Comparison of ENCODE assay signal across 19 cellular contexts in genomic region chr17:34842235-34842634, GRCh38.
DNase-seq lines count a peak whose midpoint lies in the region; ATAC-seq, FAIRE-seq and TF ChIP-seq lines count a peak whose summit lies in the region.
"Had no signal": no experiment of that assay in that cellular context is flagged by ENCODE, and none has a peak within 500 bp of the region (broad histone marks: within the 10 kb centered on the region; RNA-seq: fewer than 3 reads in every experiment).

No MANE protein-coding gene starts in this region.

- ATAC-seq in stimulated activated naive CD8-positive, alpha-beta T cell treated with anti-CD3 and anti-CD28 coated beads, Interleukin-15, Interleukin-2, amounts not matched to agents 100 U/mL and 50 U/mL, for 24 hours: no peak
- ATAC-seq in T-helper 17 cell: no peak

- no peak for FAIRE-seq in kidney (lab: Jason Lieb, UNC)
- FAIRE-seq: D721Med, GM12892, GM18507, HepG2 had no signal

- no peaks in the 10 kb centered on the region for H3K36me3 ChIP-seq in kidney (ENCODE audit: control insufficient read depth in 1 of 2, insufficient read depth in 2 of 2, low read length in 2 of 2)
- H3K36me3 ChIP-seq in esophagus squamous epithelium: no peaks in the 10 kb centered on the region
- no peaks in the 10 kb centered on the region for H3K36me3 ChIP-seq in left ventricle myocardium inferior
- H3K36me3 ChIP-seq: BLaER1 treated with 17β-estradiol and CSF1 and Interleukin-3, amounts not matched to agents 10 nM and 100 nM had no signal

- H3K4me3 Mint-ChIP-seq in stimulated activated naive CD8-positive, alpha-beta T cell treated with anti-CD3 and anti-CD28 coated beads, Interleukin-15, Interleukin-2, amounts not matched to agents 100 ng/mL and 50 ng/mL, for 24 hours: no peak overlapping the region
- H3K4me3 Mint-ChIP-seq in T-helper 17 cell: peak overlapping the region; percentile 58
- H3K4me3 Mint-ChIP-seq: B cell, H9, IgD-negative memory B cell had no signal

- intact Hi-C loops in kidney (cut with DNase I): no loop called here
- intact Hi-C loops in esophagus squamous epithelium (cut with DNase I): no loop called here
- intact Hi-C loops in left ventricle myocardium inferior (cut with micrococcal nuclease): no loop called here

- H3K4me1 ChIP-seq in kidney (ENCODE audit: control insufficient read depth in 1 of 2, insufficient read depth in 1 of 2, low read depth in 1 of 2, low read length in 2 of 2): no peaks in the 10 kb centered on the region
- H3K4me1 ChIP-seq in esophagus squamous epithelium: no peaks in the 10 kb centered on the region
- no peaks in the 10 kb centered on the region for H3K4me1 ChIP-seq in left ventricle myocardium inferior
- H3K4me1 ChIP-seq: Caco-2 had no signal

- peaks cover 18% of the 10 kb centered on the region for H3K4me1 Mint-ChIP-seq in stimulated activated naive CD8-positive, alpha-beta T cell treated with anti-CD3 and anti-CD28 coated beads, Interleukin-15, Interleukin-2, amounts not matched to agents 100 ng/mL and 50 ng/mL, for 24 hours (ENCODE audit: low read depth)
- peaks cover 22% of the 10 kb centered on the region for H3K4me1 Mint-ChIP-seq in T-helper 17 cell

- H3K9ac ChIP-seq in kidney (ENCODE audit: low read length in 2 of 2): no peak overlapping the region
- H3K9ac ChIP-seq: BLaER1 treated with 17β-estradiol and CSF1 and Interleukin-3, amounts not matched to agents 10 nM and 100 nM had no signal

- no peaks in the 10 kb centered on the region for H3K9me3 ChIP-seq in T-helper 17 cell (ENCODE audit: control insufficient read depth, low read length, poor library complexity, severe bottlenecking)
- no peaks in the 10 kb centered on the region for H3K9me3 ChIP-seq in kidney (ENCODE audit: control insufficient read depth in 1 of 2, low read length in 2 of 2)
- no peaks in the 10 kb centered on the region for H3K9me3 ChIP-seq in esophagus squamous epithelium
- no peaks in the 10 kb centered on the region for H3K9me3 ChIP-seq in left ventricle myocardium inferior (replicated peaks)
- H3K9me3 ChIP-seq: BLaER1 treated with 17β-estradiol and CSF1 and Interleukin-3, amounts not matched to agents 10 nM and 100 nM; Caco-2 had no signal

- H3K27ac ChIP-seq in kidney (ENCODE audit: low read depth in 2 of 2, low read length in 2 of 2) (no peak overlapping the region), esophagus squamous epithelium (no peak overlapping the region), left ventricle myocardium inferior (replicated peaks) (no peak overlapping the region)
- H3K27ac ChIP-seq: BLaER1 treated with 17β-estradiol and CSF1 and Interleukin-3, amounts not matched to agents 10 nM and 100 nM had no signal

- H3K27me3 Mint-ChIP-seq in stimulated activated naive CD8-positive, alpha-beta T cell treated with anti-CD3 and anti-CD28 coated beads, Interleukin-15, Interleukin-2, amounts not matched to agents 100 ng/mL and 50 ng/mL, for 24 hours: no peaks in the 10 kb centered on the region
- H3K27me3 Mint-ChIP-seq in T-helper 17 cell: peaks cover 14% of the 10 kb centered on the region

- H3K9me3 Mint-ChIP-seq in stimulated activated naive CD8-positive, alpha-beta T cell treated with anti-CD3 and anti-CD28 coated beads, Interleukin-15, Interleukin-2, amounts not matched to agents 100 ng/mL and 50 ng/mL, for 24 hours: no peaks in the 10 kb centered on the region
- H3K9me3 Mint-ChIP-seq: H9, IgD-negative memory B cell had no signal

- no peak for TF ChIP-seq POLR2A in esophagus squamous epithelium (IDR thresholded peaks at IDR 0.05)

- WGBS in esophagus squamous epithelium, 2 donors: 95 to 100% methylated on average over 3 to 4 of the region's 5 CpGs

- TF ChIP-seq CTCF in kidney (IDR thresholded peaks at IDR 0.05; ENCODE audit: borderline replicate concordance, extremely low read depth, insufficient read depth): no peak
- TF ChIP-seq CTCF in esophagus squamous epithelium (IDR thresholded peaks at IDR 0.05): no peak
- TF ChIP-seq CTCF in left ventricle myocardium inferior (IDR thresholded peaks at IDR 0.05; ENCODE audit: borderline replicate concordance): no peak

- no peak for DNase-seq in stimulated activated naive CD8-positive, alpha-beta T cell treated with anti-CD3 and anti-CD28 coated beads, Interleukin-15, Interleukin-2, amounts not matched to agents 100 U/mL and 50 U/mL, for 24 hours
- DNase-seq in T-helper 17 cell (no peak), kidney (peak; percentile 10), esophagus squamous epithelium (lab: John Stamatoyannopoulos, UW) (no peak), left ventricle myocardium inferior (no peak), OCI-M2 (lab: John Stamatoyannopoulos, UW; ENCODE audit: unreplicated experiment) (no peak)
- DNase-seq: Caco-2, DMS79, GDM1, GOT3, H9 had no signal

- H3K4me3 ChIP-seq in kidney (ENCODE audit: low read length in 2 of 2) (no peak overlapping the region), esophagus squamous epithelium (no peak overlapping the region), left ventricle myocardium inferior (no peak overlapping the region)
- H3K4me3 ChIP-seq: BLaER1 treated with 17β-estradiol and CSF1 and Interleukin-3, amounts not matched to agents 10 nM and 100 nM had no signal

- peak overlapping the region; percentile 34 for H3K27ac Mint-ChIP-seq in stimulated activated naive CD8-positive, alpha-beta T cell treated with anti-CD3 and anti-CD28 coated beads, Interleukin-15, Interleukin-2, amounts not matched to agents 100 ng/mL and 50 ng/mL, for 24 hours
- H3K27ac Mint-ChIP-seq in T-helper 17 cell: no peak overlapping the region
- H3K27ac Mint-ChIP-seq: B cell, H9, IgD-negative memory B cell had no signal

- no peaks in the 10 kb centered on the region for H3K36me3 Mint-ChIP-seq in stimulated activated naive CD8-positive, alpha-beta T cell treated with anti-CD3 and anti-CD28 coated beads, Interleukin-15, Interleukin-2, amounts not matched to agents 100 ng/mL and 50 ng/mL, for 24 hours (ENCODE audit: low read depth)
- peaks cover 1% of the 10 kb centered on the region for H3K36me3 Mint-ChIP-seq in T-helper 17 cell (ENCODE audit: low read depth)
- H3K36me3 Mint-ChIP-seq: IgD-negative memory B cell had no signal

- H3K27me3 ChIP-seq in esophagus squamous epithelium (peaks cover 0 to under 1% (median 0%) of the 10 kb centered on the region in 4 donors), left ventricle myocardium inferior (ENCODE audit: low read depth) (peaks cover 27% of the 10 kb centered on the region)
- H3K27me3 ChIP-seq: BLaER1 treated with 17β-estradiol and CSF1 and Interleukin-3, amounts not matched to agents 10 nM and 100 nM had no signal
